ENCODE assay signal across 16 cellular contexts in genomic region chr19:44032001-44032610, GRCh38. TPM values are rescaled to one million over a fixed set of nuclear protein-coding genes. Genes with fewer than 3 reads are reported as not detected.
"Had no signal": no experiment of that assay in that cellular context is flagged by ENCODE, and none has a peak within 500 bp of the region (broad histone marks: within the 10 kb centered on the region; RNA-seq: fewer than 3 reads in every experiment).

No MANE protein-coding gene starts in this region.

- H3K27ac ChIP-seq: gastroesophageal sphincter, heart right ventricle, ovary, stomach had no signal

- H3K27me3 Mint-ChIP-seq: activated CD4-positive, alpha-beta memory T cell treated with anti-CD3 and anti-CD28 coated beads, Interleukin-2, amount 10 ng/mL, durations not matched to agents 7 days and 5 days; activated naive CD4-positive, alpha-beta T cell treated with anti-CD3 and anti-CD28 coated beads, Interleukin-2, amount 10 ng/mL, durations not matched to agents 7 days and 5 days; activated T-cell treated with anti-CD3 and anti-CD28 coated beads, Interleukin-2, amount 50 U/mL, for 24 hours had no signal

- ATAC-seq: gastroesophageal sphincter, heart right ventricle, left colon, WTC11 had no signal

- H3K4me1 ChIP-seq: gastroesophageal sphincter, heart right ventricle, stomach had no signal

- DNase-seq: activated CD4-positive, alpha-beta memory T cell treated with anti-CD3 and anti-CD28 coated beads, Interleukin-2, amount 10 ng/mL, durations not matched to agents 7 days and 5 days; activated CD4-positive, alpha-beta T cell treated with anti-CD3 and anti-CD28 coated beads for 4 hours; activated naive CD4-positive, alpha-beta T cell treated with anti-CD3 and anti-CD28 coated beads, Interleukin-2, amount 10 ng/mL, durations not matched to agents 7 days and 5 days; activated T-cell treated with anti-CD3 and anti-CD28 coated beads, Interleukin-2, amount 50 U/mL, for 24 hours; erythroblast; heart right ventricle; left colon; midbrain; naive B cell; ovary; stimulated activated CD4-positive, alpha-beta T cell treated with anti-CD3 and anti-CD28 coated beads, Interleukin-1b, Interleukin-23, amount 100 ng/mL, for 48 hours; stomach had no signal

- H3K4me3 Mint-ChIP-seq: activated CD4-positive, alpha-beta memory T cell treated with anti-CD3 and anti-CD28 coated beads, Interleukin-2, amount 10 ng/mL, durations not matched to agents 7 days and 5 days; activated naive CD4-positive, alpha-beta T cell treated with anti-CD3 and anti-CD28 coated beads, Interleukin-2, amount 10 ng/mL, durations not matched to agents 7 days and 5 days; activated T-cell treated with anti-CD3 and anti-CD28 coated beads, Interleukin-2, amount 50 U/mL, for 24 hours; naive B cell; WTC11 had no signal

- H3K27ac Mint-ChIP-seq: activated CD4-positive, alpha-beta memory T cell treated with anti-CD3 and anti-CD28 coated beads, Interleukin-2, amount 10 ng/mL, durations not matched to agents 7 days and 5 days; activated naive CD4-positive, alpha-beta T cell treated with anti-CD3 and anti-CD28 coated beads, Interleukin-2, amount 10 ng/mL, durations not matched to agents 7 days and 5 days; activated T-cell treated with anti-CD3 and anti-CD28 coated beads, Interleukin-2, amount 50 U/mL, for 24 hours; naive B cell; WTC11 had no signal

- H3K4me1 Mint-ChIP-seq: activated CD4-positive, alpha-beta memory T cell treated with anti-CD3 and anti-CD28 coated beads, Interleukin-2, amount 10 ng/mL, durations not matched to agents 7 days and 5 days; activated naive CD4-positive, alpha-beta T cell treated with anti-CD3 and anti-CD28 coated beads, Interleukin-2, amount 10 ng/mL, durations not matched to agents 7 days and 5 days; WTC11 had no signal

- H3K4me3 ChIP-seq: gastroesophageal sphincter, heart right ventricle, lung, ovary, stomach had no signal

RNA-seq across cellular contexts. Expression of gene ZNF223, which starts 19.7 kb away (rescaled TPM):
- total RNA-seq: T-helper 1 cell treated with Interleukin-12 subunit alpha and Interleukin-12 subunit beta and Interleukin-4 antibody, amounts not matched to agents 30 ng/mL and 1 ng/mL, for 36 hours had no signal
